20 cellular contexts compared by ENCODE assay signal in the genomic region with DNA sequence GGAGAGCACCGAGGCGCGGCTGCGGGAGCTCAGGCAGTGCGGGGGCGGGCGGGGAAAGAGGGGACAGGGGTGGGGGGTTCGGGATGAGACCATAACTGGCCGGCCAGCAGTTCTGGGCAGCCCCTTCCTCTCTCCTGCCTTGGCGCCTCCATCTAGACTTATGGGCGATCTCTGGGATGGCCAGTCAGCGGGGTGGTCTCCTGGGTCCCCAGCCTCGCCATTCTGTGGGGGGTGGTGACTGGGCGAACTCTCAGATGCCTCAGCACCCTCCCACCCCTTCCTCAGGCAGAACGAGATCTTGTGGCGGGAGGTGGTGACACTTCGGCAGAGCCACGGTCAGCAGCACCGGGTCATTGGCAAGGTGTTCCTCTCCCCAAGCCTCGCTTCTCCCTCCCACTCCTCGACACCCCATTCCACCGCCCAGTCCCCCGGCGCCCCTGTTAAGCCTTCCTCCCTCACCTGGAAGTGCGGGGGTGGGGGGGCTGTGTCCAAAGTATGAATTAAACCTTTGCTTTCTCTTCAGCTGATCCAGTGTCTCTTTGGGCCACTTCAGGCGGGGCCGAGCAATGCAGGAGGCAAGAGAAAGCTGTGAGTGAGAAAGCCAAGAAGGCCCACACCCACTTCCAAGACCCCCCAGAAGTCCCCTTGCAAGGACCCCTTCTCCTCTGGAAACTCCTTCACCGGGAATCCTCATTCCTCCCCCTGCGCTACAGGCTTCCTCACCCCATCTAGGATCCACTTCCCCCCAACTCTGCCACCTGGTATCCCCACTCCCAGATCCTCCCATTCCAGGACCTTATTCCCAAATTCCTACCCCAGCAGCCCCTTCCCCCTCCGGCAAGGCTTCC. TPM values are rescaled to one million over a fixed set of nuclear protein-coding genes. Genes with fewer than 3 reads are reported as not detected.
A peak's percentile ranks its signal among the peaks of the same experiment; 100 is the strongest.
DNase-seq lines count a peak whose midpoint lies in the region; ATAC-seq and TF ChIP-seq lines count a peak whose summit lies in the region.
"Had no signal": no experiment of that assay in that cellular context is flagged by ENCODE, and none has a peak within 500 bp of the region (broad histone marks: within the 10 kb centered on the region; RNA-seq: fewer than 3 reads in every experiment).

No MANE protein-coding gene starts in this region.

- no peak for TF ChIP-seq CTCF in heart right ventricle (IDR thresholded peaks at IDR 0.05)
- TF ChIP-seq CTCF in smooth muscle cell (IDR thresholded peaks at IDR 0.05; ENCODE audit: borderline replicate concordance, insufficient read depth, poor library complexity, severe bottlenecking): no peak

- H3K4me1 ChIP-seq in heart right ventricle (peaks cover 35 to 72% (median 59%) of the 10 kb centered on the region in 9 donors), iPS-15b (ENCODE audit: control insufficient read depth, insufficient read depth, low read length) (peaks cover 10% of the 10 kb centered on the region), smooth muscle cell (ENCODE audit: low read depth) (peaks cover 29% of the 10 kb centered on the region)

- peaks cover 29% of the 10 kb centered on the region for H4K20me1 ChIP-seq in smooth muscle cell (ENCODE audit: low read depth)

- peak overlapping the region; percentile 48 for H3K27ac Mint-ChIP-seq in activated T-helper 1 cell treated with anti-CD3 and anti-CD28 coated beads, Interleukin-12 subunit alpha, Interleukin-12 subunit beta, Interleukin-2, Interleukin-4 antibody, amounts not matched to agents 30 ng/mL and 10 ng/mL and 1 ng/mL, durations not matched to agents 14 hours and 24 hours and 36 hours
- H3K27ac Mint-ChIP-seq: stimulated activated memory B cell treated with anti-CD40 and anti-IgM and Interleukin-4, amounts not matched to agents 10 μg/mL and 1 μg/mL and 100 μg/mL, for 72 hours; T-cell had no signal

- no peak overlapping the region for H2AFZ ChIP-seq in smooth muscle cell (ENCODE audit: low read depth)

- H3K36me3 ChIP-seq in heart right ventricle: no peaks in the 10 kb centered on the region
- H3K36me3 ChIP-seq in iPS-15b (ENCODE audit: control insufficient read depth, insufficient read depth, low read length): no peaks in the 10 kb centered on the region
- H3K36me3 ChIP-seq in smooth muscle cell (ENCODE audit: low read depth): no peaks in the 10 kb centered on the region
- H3K36me3 ChIP-seq: thoracic aorta had no signal

- H3K4me2 ChIP-seq in smooth muscle cell: peak overlapping the region; percentile 87

- no peak overlapping the region for H3K4me3 ChIP-seq in heart right ventricle
- H3K4me3 ChIP-seq in iPS-15b (ENCODE audit: low read depth, low read length): peak overlapping the region; percentile 37
- H3K4me3 ChIP-seq in smooth muscle cell: no peak overlapping the region

- no peak overlapping the region for H3K27ac ChIP-seq in heart right ventricle
- H3K27ac ChIP-seq in smooth muscle cell (ENCODE audit: low read depth): no peak overlapping the region
- H3K27ac ChIP-seq: lower lobe of right lung, VCaP had no signal

- peaks cover 14% of the 10 kb centered on the region for H3K27me3 Mint-ChIP-seq in activated T-helper 1 cell treated with anti-CD3 and anti-CD28 coated beads, Interleukin-12 subunit alpha, Interleukin-12 subunit beta, Interleukin-2, Interleukin-4 antibody, amounts not matched to agents 30 ng/mL and 10 ng/mL and 1 ng/mL, durations not matched to agents 14 hours and 24 hours and 36 hours (ENCODE audit: insufficient read depth)

- WGBS in heart right ventricle, 2 donors: 49 to 52% methylated on average over 23 to 30 of the region's 30 CpGs
- WGBS in smooth muscle cell (ENCODE audit: low lambda C conversion rate): 33% methylated on average over 19 of the region's 30 CpGs

- H3K27me3 ChIP-seq in heart right ventricle (peaks cover 0 to 95% (median 24%) of the 10 kb centered on the region in 7 donors), iPS-15b (ENCODE audit: control insufficient read depth, insufficient read depth, low read length) (peaks cover 90% of the 10 kb centered on the region), smooth muscle cell (ENCODE audit: low read depth) (peaks cover 63% of the 10 kb centered on the region)

- intact Hi-C loops in Right ventricle myocardium inferior (cut with DNase I) (no loop called here), heart right ventricle (cut with DNase I) (no loop called here)
- intact Hi-C loops in activated T-helper 1 cell treated with anti-CD3 and anti-CD28 coated beads, Interleukin-12 subunit alpha, Interleukin-12 subunit beta, Interleukin-2, Interleukin-4 antibody, amounts not matched to agents 30 ng/mL and 10 ng/mL and 1 ng/mL, durations not matched to agents 14 hours and 24 hours and 36 hours (cut with micrococcal nuclease): no loop called here

- no peaks in the 10 kb centered on the region for H3K9me3 Mint-ChIP-seq in activated T-helper 1 cell treated with anti-CD3 and anti-CD28 coated beads, Interleukin-12 subunit alpha, Interleukin-12 subunit beta, Interleukin-2, Interleukin-4 antibody, amounts not matched to agents 30 ng/mL and 10 ng/mL and 1 ng/mL, durations not matched to agents 14 hours and 24 hours and 36 hours
- H3K9me3 Mint-ChIP-seq: activated naive CD4-positive, alpha-beta T cell treated with anti-CD3 and anti-CD28 coated beads, Interleukin-2, amount 50 U/mL, for 72 hours; stimulated activated memory B cell treated with anti-CD40 and anti-IgM and Interleukin-4, amounts not matched to agents 10 μg/mL and 1 μg/mL and 100 μg/mL, for 72 hours; T-cell had no signal

- ATAC-seq in Right ventricle myocardium inferior (no peak), heart right ventricle (no peak), GM18907 (IDR thresholded peaks at IDR 0.05; ENCODE audit: unreplicated experiment) (no peak), GM21825 (IDR thresholded peaks at IDR 0.05; ENCODE audit: unreplicated experiment) (no peak)
- ATAC-seq: activated naive CD4-positive, alpha-beta T cell treated with anti-CD3 and anti-CD28 coated beads, Interleukin-2, amount 50 U/mL, for 72 hours; lower lobe of right lung; stimulated activated memory B cell treated with anti-CD40 and anti-IgM and Interleukin-4, amounts not matched to agents 10 μg/mL and 1 μg/mL and 100 μg/mL, for 72 hours; T-cell had no signal

- DNase-seq in Right ventricle myocardium inferior (ENCODE audit: missing footprints): peak; percentile 64
- DNase-seq in heart right ventricle: no peak
- no peak for DNase-seq in activated T-helper 1 cell treated with anti-CD3 and anti-CD28 coated beads, Interleukin-12 subunit alpha, Interleukin-12 subunit beta, Interleukin-2, Interleukin-4 antibody, amounts not matched to agents 30 ng/mL and 10 ng/mL and 1 ng/mL, durations not matched to agents 14 hours and 24 hours and 36 hours (ENCODE audit: low spot score)
- DNase-seq in smooth muscle cell (lab: John Stamatoyannopoulos, UW; ENCODE audit: unreplicated experiment): no peak
- DNase-seq in NCI-H128 (lab: John Stamatoyannopoulos, UW; ENCODE audit: unreplicated experiment): no peak
- DNase-seq: activated T-cell treated with anti-CD3 and anti-CD28 coated beads, Interleukin-2, amount 50 U/mL, for 1 hour; KG1; lower lobe of right lung; NCI-H1694 treated with DMSO at 0.1 percent for 48 hours; NCI-H226; NCI-H82; SHP77 treated with DMSO at 0.1 percent for 48 hours; T-cell had no signal

- H3K9ac ChIP-seq in iPS-15b (ENCODE audit: low read depth, low read length) (no peak overlapping the region), smooth muscle cell (ENCODE audit: low read depth) (no peak overlapping the region)

- H3K4me3 Mint-ChIP-seq in activated T-helper 1 cell treated with anti-CD3 and anti-CD28 coated beads, Interleukin-12 subunit alpha, Interleukin-12 subunit beta, Interleukin-2, Interleukin-4 antibody, amounts not matched to agents 30 ng/mL and 10 ng/mL and 1 ng/mL, durations not matched to agents 14 hours and 24 hours and 36 hours: peak overlapping the region; percentile 60
- H3K4me3 Mint-ChIP-seq: stimulated activated memory B cell treated with anti-CD40 and anti-IgM and Interleukin-4, amounts not matched to agents 10 μg/mL and 1 μg/mL and 100 μg/mL, for 72 hours had no signal

- H3K79me2 ChIP-seq in smooth muscle cell (ENCODE audit: low read depth): no peaks in the 10 kb centered on the region

- H3K4me1 Mint-ChIP-seq in activated T-helper 1 cell treated with anti-CD3 and anti-CD28 coated beads, Interleukin-12 subunit alpha, Interleukin-12 subunit beta, Interleukin-2, Interleukin-4 antibody, amounts not matched to agents 30 ng/mL and 10 ng/mL and 1 ng/mL, durations not matched to agents 14 hours and 24 hours and 36 hours (ENCODE audit: low read depth): peaks cover 38% of the 10 kb centered on the region

- peaks cover 5% of the 10 kb centered on the region for H3K36me3 Mint-ChIP-seq in activated T-helper 1 cell treated with anti-CD3 and anti-CD28 coated beads, Interleukin-12 subunit alpha, Interleukin-12 subunit beta, Interleukin-2, Interleukin-4 antibody, amounts not matched to agents 30 ng/mL and 10 ng/mL and 1 ng/mL, durations not matched to agents 14 hours and 24 hours and 36 hours (ENCODE audit: low read depth)
- H3K36me3 Mint-ChIP-seq: stimulated activated memory B cell treated with anti-CD40 and anti-IgM and Interleukin-4, amounts not matched to agents 10 μg/mL and 1 μg/mL and 100 μg/mL, for 72 hours; T-cell had no signal

- peaks cover 7% of the 10 kb centered on the region for H3F3A ChIP-seq in smooth muscle cell (ENCODE audit: low read depth)

- H3K9me3 ChIP-seq in heart right ventricle: no peaks in the 10 kb centered on the region
- no peaks in the 10 kb centered on the region for H3K9me3 ChIP-seq in iPS-15b (ENCODE audit: control insufficient read depth, insufficient read depth, low read length)
- no peaks in the 10 kb centered on the region for H3K9me3 ChIP-seq in smooth muscle cell (replicated peaks; ENCODE audit: low read depth)
- H3K9me3 ChIP-seq: lower lobe of right lung, thoracic aorta had no signal

RNA-seq across cellular contexts. Expression of gene HSF4, which starts 1.7 kb away (rescaled TPM):
- total RNA-seq in Right ventricle myocardium inferior (49.9 TPM), heart right ventricle (10 to 100 TPM; 32.9 to 71.3 (median 38.6) TPM), smooth muscle cell (2.9 and 6.1 TPM in 2 replicates)
- polyA plus RNA-seq in heart right ventricle (100 to 1,000 TPM in 1 of 2 donors, 1 to 10 TPM in 1; 9.1 to 199 TPM), smooth muscle cell (2.9 and 3.9 TPM in 2 replicates)
- total RNA-seq in activated T-helper 1 cell treated with anti-CD3 and anti-CD28 coated beads, Interleukin-12 subunit alpha, Interleukin-12 subunit beta, Interleukin-2, Interleukin-4 antibody, amounts not matched to agents 30 ng/mL and 10 ng/mL and 1 ng/mL, durations not matched to agents 14 hours and 24 hours and 36 hours: 30.3 and 36.8 TPM in 2 replicates

RNA-seq across cellular contexts. Expression of gene NOL3, which starts 4.1 kb away (rescaled TPM):
- total RNA-seq in Right ventricle myocardium inferior (109 TPM), heart right ventricle (10 to 100 TPM; 71.8 to 92.2 (median 79.9) TPM), smooth muscle cell (13.9 and 33.0 TPM in 2 replicates)
- polyA plus RNA-seq in heart right ventricle (100 to 1,000 TPM; 115 to 132 TPM), smooth muscle cell (36.4 and 47.8 TPM in 2 replicates)
- 19.0 and 22.9 TPM in 2 replicates for total RNA-seq in activated T-helper 1 cell treated with anti-CD3 and anti-CD28 coated beads, Interleukin-12 subunit alpha, Interleukin-12 subunit beta, Interleukin-2, Interleukin-4 antibody, amounts not matched to agents 30 ng/mL and 10 ng/mL and 1 ng/mL, durations not matched to agents 14 hours and 24 hours and 36 hours

RNA-seq across cellular contexts. Expression of gene FBXL8, which starts 6.5 kb away (rescaled TPM):
- total RNA-seq in Right ventricle myocardium inferior: 10.8 TPM
- total RNA-seq in heart right ventricle: 10 to 100 TPM in 1 of 10 donors, 1 to 10 TPM in 9; 3.9 to 10.5 (median 5.0) TPM
- polyA plus RNA-seq in heart right ventricle: 10 to 100 TPM in 1 of 2 donors, 1 to 10 TPM in 1; 8.6 to 17.3 TPM
- 19.3 and 22.4 TPM in 2 replicates for total RNA-seq in activated T-helper 1 cell treated with anti-CD3 and anti-CD28 coated beads, Interleukin-12 subunit alpha, Interleukin-12 subunit beta, Interleukin-2, Interleukin-4 antibody, amounts not matched to agents 30 ng/mL and 10 ng/mL and 1 ng/mL, durations not matched to agents 14 hours and 24 hours and 36 hours
- total RNA-seq in smooth muscle cell: 1.9 and 7.7 TPM in 2 replicates
- polyA plus RNA-seq in smooth muscle cell: 12.0 and 13.5 TPM in 2 replicates

RNA-seq across cellular contexts. Expression of gene TRADD, which starts 6.5 kb away (rescaled TPM):
- 8.2 TPM for total RNA-seq in Right ventricle myocardium inferior
- total RNA-seq in heart right ventricle: 10 to 100 TPM in 1 of 10 donors, 1 to 10 TPM in 9; 4.8 to 12.4 (median 5.7) TPM
- polyA plus RNA-seq in heart right ventricle: 10 to 100 TPM in 1 of 2 donors, 1 to 10 TPM in 1; 9.7 to 17.9 TPM
- 29.0 TPM in 2 replicates for total RNA-seq in activated T-helper 1 cell treated with anti-CD3 and anti-CD28 coated beads, Interleukin-12 subunit alpha, Interleukin-12 subunit beta, Interleukin-2, Interleukin-4 antibody, amounts not matched to agents 30 ng/mL and 10 ng/mL and 1 ng/mL, durations not matched to agents 14 hours and 24 hours and 36 hours
- 11.8 and 12.5 TPM in 2 replicates for total RNA-seq in smooth muscle cell
- polyA plus RNA-seq in smooth muscle cell: 27.2 and 35.4 TPM in 2 replicates

RNA-seq across cellular contexts. Expression of gene B3GNT9, which starts 15.5 kb away (rescaled TPM):
- total RNA-seq in Right ventricle myocardium inferior (9.3 TPM), heart right ventricle (10 to 100 TPM in 4 of 10 donors, 1 to 10 TPM in 6; 7.4 to 17.6 (median 9.6) TPM), smooth muscle cell (29.9 and 30.7 TPM in 2 replicates)
- polyA plus RNA-seq in heart right ventricle (10 to 100 TPM in 1 of 2 donors, 1 to 10 TPM in 1; 5.4 to 19.1 TPM), smooth muscle cell (35.5 and 39.3 TPM in 2 replicates)
- total RNA-seq in activated T-helper 1 cell treated with anti-CD3 and anti-CD28 coated beads, Interleukin-12 subunit alpha, Interleukin-12 subunit beta, Interleukin-2, Interleukin-4 antibody, amounts not matched to agents 30 ng/mL and 10 ng/mL and 1 ng/mL, durations not matched to agents 14 hours and 24 hours and 36 hours: 6.2 TPM in 2 replicates
